In genomic region chr22:50057292-50057867, GRCh38 we compare ENCODE assay signal across 24 cellular contexts. TPM values are rescaled to one million over a fixed set of nuclear protein-coding genes. Genes with fewer than 3 reads are reported as not detected.
A peak's percentile ranks its signal among the peaks of the same experiment; 100 is the strongest.
DNase-seq lines count a peak whose midpoint lies in the region; ATAC-seq and TF ChIP-seq lines count a peak whose summit lies in the region.
"Had no signal": no experiment of that assay in that cellular context is flagged by ENCODE, and none has a peak within 500 bp of the region (broad histone marks: within the 10 kb centered on the region; RNA-seq: fewer than 3 reads in every experiment).

No MANE protein-coding gene starts in this region.

- H3K4me3 ChIP-seq in HEK293 (ENCODE audit: low read depth, low read length) (no peak overlapping the region), OCI-LY7 (ENCODE audit: low read depth, low read length, poor library complexity, severe bottlenecking) (no peak overlapping the region)
- H3K4me3 ChIP-seq: BLaER1, SK-N-MC had no signal

- POLR2A ChIA-PET in HEK293 (lab: Yijun Ruan, JAX): no interaction called here
- POLR2A ChIA-PET in OCI-LY7 (lab: Charles Lee): no interaction called here

- no peak overlapping the region for H3K4me3 Mint-ChIP-seq in natural killer cell treated with Interleukin-12 subunit alpha and Interleukin-12 subunit beta and Interleukin-15 and Interleukin-18, amount 100 ng/mL, for 72 hours
- H3K4me3 Mint-ChIP-seq in natural killer cell (no peak overlapping the region), memory B cell (peak overlapping the region; percentile 51)
- H3K4me3 Mint-ChIP-seq: CD4-positive, alpha-beta T cell had no signal

- no peak overlapping the region for H3K27ac Mint-ChIP-seq in natural killer cell treated with Interleukin-12 subunit alpha and Interleukin-12 subunit beta and Interleukin-15 and Interleukin-18, amount 100 ng/mL, for 72 hours
- no peak overlapping the region for H3K27ac Mint-ChIP-seq in natural killer cell
- no peak overlapping the region for H3K27ac Mint-ChIP-seq in memory B cell
- H3K27ac Mint-ChIP-seq: CD4-positive, alpha-beta T cell had no signal

- no peaks in the 10 kb centered on the region for H3K9me3 Mint-ChIP-seq in natural killer cell treated with Interleukin-12 subunit alpha and Interleukin-12 subunit beta and Interleukin-15 and Interleukin-18, amount 100 ng/mL, for 72 hours
- H3K9me3 Mint-ChIP-seq in natural killer cell: peaks cover 0 to 2% of the 10 kb centered on the region in 2 donors
- H3K9me3 Mint-ChIP-seq in memory B cell: peaks cover 6% of the 10 kb centered on the region
- H3K9me3 Mint-ChIP-seq: CD4-positive, alpha-beta T cell had no signal

- H3K4me1 ChIP-seq in HEK293 (ENCODE audit: control insufficient read depth, insufficient read depth, low read length) (no peaks in the 10 kb centered on the region), OCI-LY7 (ENCODE audit: insufficient read depth, low read length, poor library complexity, severe bottlenecking) (peaks cover 71% of the 10 kb centered on the region)

- no peaks in the 10 kb centered on the region for H3K9me2 ChIP-seq in OCI-LY7 (ENCODE audit: insufficient read depth, low read length)

- CTCF ChIA-PET in HEK293 (lab: Yijun Ruan, JAX) (no interaction called here), OCI-LY7 (lab: Charles Lee; ENCODE audit: unreplicated experiment) (no interaction called here)

- H3K36me3 ChIP-seq in HEK293 (ENCODE audit: control insufficient read depth in 2 of 2, insufficient read depth in 1 of 2, low read length in 2 of 2) (no peaks in the 10 kb centered on the region), OCI-LY7 (ENCODE audit: insufficient read depth, low read length) (no peaks in the 10 kb centered on the region)
- H3K36me3 ChIP-seq: BLaER1 had no signal

- intact Hi-C loops in natural killer cell (cut with micrococcal nuclease): no loop called here
- intact Hi-C loops in OCI-LY7 (cut with micrococcal nuclease; ENCODE audit: unreplicated experiment): no loop called here

- ATAC-seq in natural killer cell treated with Interleukin-12 subunit alpha and Interleukin-12 subunit beta and Interleukin-15 and Interleukin-18, amount 100 ng/mL, for 72 hours: no peak
- ATAC-seq in natural killer cell (no peak), memory B cell (ENCODE audit: low read depth) (no peak), HG02973 (IDR thresholded peaks at IDR 0.05; ENCODE audit: unreplicated experiment) (no peak)
- ATAC-seq: Panc1 had no signal

- H3K79me2 ChIP-seq in OCI-LY7 (ENCODE audit: insufficient read depth, low read depth, low read length): no peaks in the 10 kb centered on the region

- H3K4me1 Mint-ChIP-seq in natural killer cell treated with Interleukin-12 subunit alpha and Interleukin-12 subunit beta and Interleukin-15 and Interleukin-18, amount 100 ng/mL, for 72 hours (ENCODE audit: low read depth in 2 of 2): no peaks in the 10 kb centered on the region
- H3K4me1 Mint-ChIP-seq in natural killer cell (no peaks in the 10 kb centered on the region), memory B cell (peaks cover 19% of the 10 kb centered on the region)

- peaks cover 0 to 3% of the 10 kb centered on the region in 2 donors for H3K27me3 Mint-ChIP-seq in natural killer cell treated with Interleukin-12 subunit alpha and Interleukin-12 subunit beta and Interleukin-15 and Interleukin-18, amount 100 ng/mL, for 72 hours
- H3K27me3 Mint-ChIP-seq in natural killer cell (ENCODE audit: low read depth in 2 of 2) (peaks cover 0 to 3% of the 10 kb centered on the region in 2 donors), memory B cell (peaks cover 32% of the 10 kb centered on the region)

- H3K9me3 ChIP-seq in HEK293 (ENCODE audit: control insufficient read depth, insufficient read depth, low read depth, low read length): no peaks in the 10 kb centered on the region
- H3K9me3 ChIP-seq in OCI-LY7 (ENCODE audit: low read length): 0 out of 2 replicates have a peak, but pooled peaks cover 4% of the 10 kb centered on the region

- H4K20me1 ChIP-seq in OCI-LY7 (ENCODE audit: insufficient read depth, low read length): no peaks in the 10 kb centered on the region
- H4K20me1 ChIP-seq: BLaER1 had no signal

- BruUV-seq in OCI-LY7 (replicated peaks; lab: Mats Ljungman, UMichigan): no TSS peak

- H3K4me2 ChIP-seq in OCI-LY7 (ENCODE audit: low read length): no peak overlapping the region

- H2AFZ ChIP-seq in OCI-LY7 (ENCODE audit: low read length): no peak overlapping the region

- H3K36me3 Mint-ChIP-seq in natural killer cell treated with Interleukin-12 subunit alpha and Interleukin-12 subunit beta and Interleukin-15 and Interleukin-18, amount 100 ng/mL, for 72 hours: no peaks in the 10 kb centered on the region
- H3K36me3 Mint-ChIP-seq in natural killer cell (no peaks in the 10 kb centered on the region), memory B cell (no peaks in the 10 kb centered on the region)

- TF ChIP-seq CTCF in natural killer cell (IDR thresholded peaks at IDR 0.05): no peak
- TF ChIP-seq CTCF in HEK293 (tag by site-specific recombination; IDR thresholded peaks at IDR 0.05): no peak
- no peak for TF ChIP-seq CTCF in OCI-LY7 (conservative IDR thresholded peaks at IDR 0.05; ENCODE audit: low read length)

- no peak overlapping the region for H3K27ac ChIP-seq in HEK293 (ENCODE audit: extremely low read depth, low read depth, low read length)
- H3K27ac ChIP-seq in OCI-LY7 (ENCODE audit: low read depth, low read length, poor library complexity, severe bottlenecking): no peak overlapping the region
- H3K27ac ChIP-seq: BLaER1, RWPE1, SK-N-MC had no signal

- peak; percentile 16 for DNase-seq in natural killer cell treated with Interleukin-12 subunit alpha and Interleukin-12 subunit beta and Interleukin-15 and Interleukin-18, amount 100 ng/mL, for 72 hours (ENCODE audit: low spot score)
- DNase-seq in natural killer cell (no peak), memory B cell (ENCODE audit: low spot score in 2 of 2) (no peak), iPS-NIHi7 (ENCODE audit: extremely low spot score) (no peak), OCI-LY7 (ENCODE audit: low spot score) (no peak)
- DNase-seq: CD4-positive, alpha-beta T cell; NCI-H1092; NCI-H1417 treated with DMSO at 0.1 percent for 48 hours; NCI-H1694 treated with DMSO at 0.1 percent for 48 hours; NCI-H2081; NCI-H2227 treated with DMSO at 0.1 percent for 48 hours; NCI-H526 treated with DMSO at 0.1 percent for 48 hours; SIG-M5 had no signal

TF ChIP-seq in HEK293, 187 proteins besides CTCF, POLR2A, EP300 and RAD21:
- TF ChIP-seq ZNF423 (tag by site-specific recombination; IDR thresholded peaks at IDR 0.05) (no peak), ZNF223 (tag by site-specific recombination; IDR thresholded peaks at IDR 0.05) (no peak)
- TF ChIP-seq, protein P1, sequence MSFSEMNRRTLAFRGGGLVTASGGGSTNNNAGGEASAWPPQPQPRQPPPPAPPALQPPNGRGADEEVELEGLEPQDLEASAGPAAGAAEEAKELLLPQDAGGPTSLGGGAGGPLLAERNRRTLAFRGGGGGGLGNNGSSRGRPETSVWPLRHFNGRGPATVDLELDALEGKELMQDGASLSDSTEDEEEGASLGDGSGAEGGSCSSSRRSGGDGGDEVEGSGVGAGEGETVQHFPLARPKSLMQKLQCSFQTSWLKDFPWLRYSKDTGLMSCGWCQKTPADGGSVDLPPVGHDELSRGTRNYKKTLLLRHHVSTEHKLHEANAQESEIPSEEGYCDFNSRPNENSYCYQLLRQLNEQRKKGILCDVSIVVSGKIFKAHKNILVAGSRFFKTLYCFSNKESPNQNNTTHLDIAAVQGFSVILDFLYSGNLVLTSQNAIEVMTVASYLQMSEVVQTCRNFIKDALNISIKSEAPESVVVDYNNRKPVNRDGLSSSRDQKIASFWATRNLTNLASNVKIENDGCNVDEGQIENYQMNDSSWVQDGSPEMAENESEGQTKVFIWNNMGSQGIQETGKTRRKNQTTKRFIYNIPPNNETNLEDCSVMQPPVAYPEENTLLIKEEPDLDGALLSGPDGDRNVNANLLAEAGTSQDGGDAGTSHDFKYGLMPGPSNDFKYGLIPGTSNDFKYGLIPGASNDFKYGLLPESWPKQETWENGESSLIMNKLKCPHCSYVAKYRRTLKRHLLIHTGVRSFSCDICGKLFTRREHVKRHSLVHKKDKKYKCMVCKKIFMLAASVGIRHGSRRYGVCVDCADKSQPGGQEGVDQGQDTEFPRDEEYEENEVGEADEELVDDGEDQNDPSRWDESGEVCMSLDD (tag by site-specific recombination; IDR thresholded peaks at IDR 0.05): peak; percentile 42; the same call in 1 of the 2 replicates

RNA-seq across cellular contexts. Expression of gene TTLL8, which starts 0.7 kb away (rescaled TPM):
- not detected for total RNA-seq in natural killer cell treated with Interleukin-12 subunit alpha and Interleukin-12 subunit beta and Interleukin-15 and Interleukin-18, amount 100 ng/mL, for 72 hours
- total RNA-seq in natural killer cell (not detected), OCI-LY7 (2022) (0.72 and 1.3 TPM in 2 replicates)
- 0.06 TPM in 1 of 2 replicates, not detected in the other for total RNA-seq in OCI-LY7 (2014; rRNA removed; shearing (Covaris generic))
- total RNA-seq: CD4-positive, alpha-beta T cell; Daoy; G401; H1; HT-29; NCI-H460 had no signal

RNA-seq across cellular contexts. Expression of gene MLC1, which starts 27.8 kb away (rescaled TPM):
- 10 to 100 TPM in 1 of 2 donors, 1 to 10 TPM in 1; 4.5 to 14.8 TPM for total RNA-seq in natural killer cell treated with Interleukin-12 subunit alpha and Interleukin-12 subunit beta and Interleukin-15 and Interleukin-18, amount 100 ng/mL, for 72 hours
- total RNA-seq in natural killer cell (10 to 100 TPM; 67.7 to 96.1 (median 73.7) TPM), OCI-LY7 (2022) (not detected in 2 replicates)
- total RNA-seq in OCI-LY7 (2014; rRNA removed; shearing (Covaris generic)): 0.16 TPM in 1 of 2 replicates, not detected in the other
- total RNA-seq: Daoy, G401, H1, HT-29, NCI-H460 had no signal

RNA-seq across cellular contexts. Expression of gene MOV10L1, which starts 32.4 kb away (rescaled TPM):
- total RNA-seq in natural killer cell treated with Interleukin-12 subunit alpha and Interleukin-12 subunit beta and Interleukin-15 and Interleukin-18, amount 100 ng/mL, for 72 hours: not detected
- 1 to 10 TPM in 2 of 3 donors, not detected in 1; 1.0 to 1.7 TPM for total RNA-seq in natural killer cell
- 0.03 and 0.22 TPM in 2 replicates for total RNA-seq in OCI-LY7 (2014; rRNA removed; shearing (Covaris generic))
- 0.66 and 1.1 TPM in 2 replicates for total RNA-seq in OCI-LY7 (2022)
- total RNA-seq: CD4-positive, alpha-beta T cell; G401; H1; HT-29 had no signal

RNA-seq across cellular contexts. Expression of gene IL17REL, which starts 44.8 kb away (rescaled TPM):
- total RNA-seq in natural killer cell treated with Interleukin-12 subunit alpha and Interleukin-12 subunit beta and Interleukin-15 and Interleukin-18, amount 100 ng/mL, for 72 hours: not detected
- total RNA-seq in natural killer cell (not detected), OCI-LY7 (2022) (not detected in 2 replicates)
- 0.03 TPM in 1 of 2 replicates, not detected in the other for total RNA-seq in OCI-LY7 (2014; rRNA removed; shearing (Covaris generic))
- total RNA-seq: CD4-positive, alpha-beta T cell; Daoy; G401; NCI-H460 had no signal

Comparison
In these comparisons a context has a peak if more than half of its experiments do, and no peak if none do; other contexts are left out.
1. RNA of gene MLC1, which starts 27.8 kb away (total RNA-seq): 67.7 to 96.1 TPM in natural killer cell and 4.5 to 14.8 TPM in natural killer cell treated with Interleukin-12 subunit alpha and Interleukin-12 subunit beta and Interleukin-15 and Interleukin-18, amount 100 ng/mL, for 72 hours; 0.16 TPM in OCI-LY7; every median in the first group is over 4 times any median in the second.